ENCODE assay signal across 1 cellular context in the genomic region with DNA sequence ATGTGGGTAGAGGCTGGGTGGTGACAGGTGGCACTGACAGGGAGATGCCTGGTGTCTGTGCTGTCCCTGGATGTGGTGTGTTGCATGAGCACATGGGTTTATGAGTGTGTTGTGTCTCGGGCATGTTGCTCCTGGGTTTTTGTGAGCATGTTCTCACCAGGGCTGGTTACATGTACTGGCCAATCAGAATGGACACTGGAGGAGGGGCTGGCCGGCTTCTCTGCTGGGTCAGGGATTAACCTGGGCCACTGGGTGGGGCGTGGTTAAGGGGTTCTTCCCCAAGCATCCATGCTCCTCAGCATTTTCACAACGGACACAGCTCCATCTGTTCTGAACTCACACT.
TF ChIP-seq lines count a peak whose summit lies in the region.

No MANE protein-coding gene starts in this region.

TF ChIP-seq in endothelial cell of umbilical vein, 7 proteins besides CTCF, POLR2A, EP300 and RAD21:
- no peak for TF ChIP-seq JUN (IDR thresholded peaks at IDR 0.05; ENCODE audit: borderline replicate concordance, insufficient read depth, insufficient read length, low read depth)
- TF ChIP-seq, protein P1, sequence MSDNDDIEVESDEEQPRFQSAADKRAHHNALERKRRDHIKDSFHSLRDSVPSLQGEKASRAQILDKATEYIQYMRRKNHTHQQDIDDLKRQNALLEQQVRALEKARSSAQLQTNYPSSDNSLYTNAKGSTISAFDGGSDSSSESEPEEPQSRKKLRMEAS (IDR thresholded peaks at IDR 0.05; ENCODE audit: insufficient read depth, insufficient read length), result no peak
- TF ChIP-seq FOS (IDR thresholded peaks at IDR 0.05; ENCODE audit: borderline replicate concordance, insufficient read depth, low read length), result no peak
- no peak for TF ChIP-seq GATA2 (IDR thresholded peaks at IDR 0.05; ENCODE audit: insufficient read depth, insufficient read length, low read depth, low read length)
- TF ChIP-seq EZH2 (IDR thresholded peaks at IDR 0.05; ENCODE audit: borderline replicate concordance, low read depth, low read length, severe bottlenecking), result no peak
- no peak for TF ChIP-seq POLR2AphosphoS5 (IDR thresholded peaks at IDR 0.05; ENCODE audit: insufficient read depth, low read depth, low read length)
- no peak for TF ChIP-seq MYC (IDR thresholded peaks at IDR 0.05; ENCODE audit: low read depth, low read length)
